In genomic region chr19:42092350-42092749, GRCh38 we compare ENCODE assay signal across 8 cellular contexts. TPM values are rescaled to one million over a fixed set of nuclear protein-coding genes. Genes with fewer than 3 reads are reported as not detected.
DNase-seq lines count a peak whose midpoint lies in the region; ATAC-seq and TF ChIP-seq lines count a peak whose summit lies in the region.

No MANE protein-coding gene starts in this region.

- no peak overlapping the region for H3K4me3 Mint-ChIP-seq in CD4-positive, alpha-beta T cell

- no peaks in the 10 kb centered on the region for H3K9me3 ChIP-seq in CD4-positive, alpha-beta T cell (ENCODE audit: control insufficient read depth, low read length)

- no peak overlapping the region for H3K27ac ChIP-seq in CD4-positive, alpha-beta T cell (ENCODE audit: low read depth, low read length)

- DNase-seq in CD4-positive, alpha-beta T cell, result peak in 6 of 10 experiments; percentile 14 to 47 (median 25)
- DNase-seq in HT-29 (ENCODE audit: low spot score) (peak; percentile 79), RPMI8226 (peak; percentile 83), astrocyte of the cerebellum (ENCODE audit: low read depth) (no peak), lung microvascular endothelial cell (ENCODE audit: low read depth in 2 of 2) (peak; percentile 93 to 95), medulla oblongata (ENCODE audit: extremely low spot score) (no peak), nucleus accumbens (lab: John Stamatoyannopoulos, UW) (no peak)

- peak; percentile 64 for ATAC-seq in CD4-positive, alpha-beta T cell (ENCODE audit: poor library complexity)
- ATAC-seq in HG03175 (IDR thresholded peaks at IDR 0.05; ENCODE audit: unreplicated experiment), result no peak

- H3K9me3 Mint-ChIP-seq in CD4-positive, alpha-beta T cell, result no peaks in the 10 kb centered on the region

- H3K27me3 ChIP-seq in CD4-positive, alpha-beta T cell (ENCODE audit: control insufficient read depth, insufficient read depth, low read length), result no peaks in the 10 kb centered on the region

- peak overlapping the region; percentile 32 for H3K27ac Mint-ChIP-seq in CD4-positive, alpha-beta T cell

- peaks cover 18% of the 10 kb centered on the region for H3K4me1 Mint-ChIP-seq in CD4-positive, alpha-beta T cell (ENCODE audit: low read depth)

- CTCF ChIA-PET in CD4-positive, alpha-beta T cell (lab: Charles Lee), result interaction anchor here (0.9 kb wide), 1 partner anchor 16 kb away, joined by 3 read pairs; the partner anchor contains the start of gene ZNF574

- TF ChIP-seq CTCF in CD4-positive, alpha-beta T cell (IDR thresholded peaks at IDR 0.05), result peak; percentile 47
- TF ChIP-seq CTCF in astrocyte of the cerebellum (IDR thresholded peaks at IDR 0.05; ENCODE audit: low read depth, low read length, missing control alignments), result peak; percentile 52

- intact Hi-C loops in CD4-positive, alpha-beta T cell (cut with DNase I, micrococcal nuclease), result no loop called here

- in situ Hi-C loops in astrocyte of the cerebellum (cut with HindIII; ENCODE audit: low sequenced_read_pairs), result no loop called here

- peaks cover 44% of the 10 kb centered on the region for H3K36me3 Mint-ChIP-seq in CD4-positive, alpha-beta T cell (ENCODE audit: low read depth)

- POLR2A ChIA-PET in CD4-positive, alpha-beta T cell (lab: Charles Lee), result no interaction called here

- H3K4me3 ChIP-seq in astrocyte of the cerebellum (ENCODE audit: low read depth, low read length), result no peak overlapping the region

- no peaks in the 10 kb centered on the region for H3K27me3 Mint-ChIP-seq in CD4-positive, alpha-beta T cell

RNA-seq across cellular contexts. Expression of gene ZNF574, which starts 16.4 kb away (rescaled TPM):
- total RNA-seq in CD4-positive, alpha-beta T cell, result 10 to 100 TPM; 21.5 to 24.0 TPM
- total RNA-seq in HT-29 (2014; rRNA removed; shearing (Covaris generic)), result 44.5 and 48.5 TPM in 2 replicates
- total RNA-seq in lung microvascular endothelial cell, result 6.3 and 9.1 TPM in 2 replicates

RNA-seq across cellular contexts. Expression of gene GRIK5, which starts 22.3 kb away (rescaled TPM):
- total RNA-seq in CD4-positive, alpha-beta T cell, result under 1 TPM; 0.66 to 0.75 TPM
- 0.21 TPM in 1 of 2 replicates, not detected in the other for total RNA-seq in HT-29 (2014; rRNA removed; shearing (Covaris generic))
- not detected in 2 replicates for total RNA-seq in lung microvascular endothelial cell

RNA-seq across cellular contexts. Expression of gene POU2F2, which starts 39.9 kb away (rescaled TPM):
- total RNA-seq in CD4-positive, alpha-beta T cell, result 10 to 100 TPM; 18.6 to 19.9 TPM
- 0.03 and 0.44 TPM in 2 replicates for total RNA-seq in HT-29 (2014; rRNA removed; shearing (Covaris generic))
- total RNA-seq in lung microvascular endothelial cell, result 0.20 and 0.22 TPM in 2 replicates

Comparison
In these comparisons a context has a peak if more than half of its experiments do, and no peak if none do; other contexts are left out.
1. DNase-seq: peak in CD4-positive, alpha-beta T cell (6 of 10), HT-29 (single experiment), RPMI8226 (single experiment) and lung microvascular endothelial cell (2 of 2); none in astrocyte of the cerebellum (single experiment), medulla oblongata (single experiment) and nucleus accumbens (0 of 56).
2. RNA of gene POU2F2, which starts 39.9 kb away (total RNA-seq): 18.6 to 19.9 TPM in CD4-positive, alpha-beta T cell; 0.20 to 0.22 TPM in lung microvascular endothelial cell and 0.03 to 0.44 TPM in HT-29; every median in the first group is over 10 times any median in the second.